Comparison of ENCODE assay signal across 1 cellular context in genomic region chr11:134069426-134069921, GRCh38.
TF ChIP-seq lines count a peak whose summit lies in the region.

No MANE protein-coding gene starts in this region.

TF ChIP-seq in GM23338, 12 proteins besides CTCF, POLR2A, EP300 and RAD21 (continued from another document):
- TF ChIP-seq, protein P1, sequence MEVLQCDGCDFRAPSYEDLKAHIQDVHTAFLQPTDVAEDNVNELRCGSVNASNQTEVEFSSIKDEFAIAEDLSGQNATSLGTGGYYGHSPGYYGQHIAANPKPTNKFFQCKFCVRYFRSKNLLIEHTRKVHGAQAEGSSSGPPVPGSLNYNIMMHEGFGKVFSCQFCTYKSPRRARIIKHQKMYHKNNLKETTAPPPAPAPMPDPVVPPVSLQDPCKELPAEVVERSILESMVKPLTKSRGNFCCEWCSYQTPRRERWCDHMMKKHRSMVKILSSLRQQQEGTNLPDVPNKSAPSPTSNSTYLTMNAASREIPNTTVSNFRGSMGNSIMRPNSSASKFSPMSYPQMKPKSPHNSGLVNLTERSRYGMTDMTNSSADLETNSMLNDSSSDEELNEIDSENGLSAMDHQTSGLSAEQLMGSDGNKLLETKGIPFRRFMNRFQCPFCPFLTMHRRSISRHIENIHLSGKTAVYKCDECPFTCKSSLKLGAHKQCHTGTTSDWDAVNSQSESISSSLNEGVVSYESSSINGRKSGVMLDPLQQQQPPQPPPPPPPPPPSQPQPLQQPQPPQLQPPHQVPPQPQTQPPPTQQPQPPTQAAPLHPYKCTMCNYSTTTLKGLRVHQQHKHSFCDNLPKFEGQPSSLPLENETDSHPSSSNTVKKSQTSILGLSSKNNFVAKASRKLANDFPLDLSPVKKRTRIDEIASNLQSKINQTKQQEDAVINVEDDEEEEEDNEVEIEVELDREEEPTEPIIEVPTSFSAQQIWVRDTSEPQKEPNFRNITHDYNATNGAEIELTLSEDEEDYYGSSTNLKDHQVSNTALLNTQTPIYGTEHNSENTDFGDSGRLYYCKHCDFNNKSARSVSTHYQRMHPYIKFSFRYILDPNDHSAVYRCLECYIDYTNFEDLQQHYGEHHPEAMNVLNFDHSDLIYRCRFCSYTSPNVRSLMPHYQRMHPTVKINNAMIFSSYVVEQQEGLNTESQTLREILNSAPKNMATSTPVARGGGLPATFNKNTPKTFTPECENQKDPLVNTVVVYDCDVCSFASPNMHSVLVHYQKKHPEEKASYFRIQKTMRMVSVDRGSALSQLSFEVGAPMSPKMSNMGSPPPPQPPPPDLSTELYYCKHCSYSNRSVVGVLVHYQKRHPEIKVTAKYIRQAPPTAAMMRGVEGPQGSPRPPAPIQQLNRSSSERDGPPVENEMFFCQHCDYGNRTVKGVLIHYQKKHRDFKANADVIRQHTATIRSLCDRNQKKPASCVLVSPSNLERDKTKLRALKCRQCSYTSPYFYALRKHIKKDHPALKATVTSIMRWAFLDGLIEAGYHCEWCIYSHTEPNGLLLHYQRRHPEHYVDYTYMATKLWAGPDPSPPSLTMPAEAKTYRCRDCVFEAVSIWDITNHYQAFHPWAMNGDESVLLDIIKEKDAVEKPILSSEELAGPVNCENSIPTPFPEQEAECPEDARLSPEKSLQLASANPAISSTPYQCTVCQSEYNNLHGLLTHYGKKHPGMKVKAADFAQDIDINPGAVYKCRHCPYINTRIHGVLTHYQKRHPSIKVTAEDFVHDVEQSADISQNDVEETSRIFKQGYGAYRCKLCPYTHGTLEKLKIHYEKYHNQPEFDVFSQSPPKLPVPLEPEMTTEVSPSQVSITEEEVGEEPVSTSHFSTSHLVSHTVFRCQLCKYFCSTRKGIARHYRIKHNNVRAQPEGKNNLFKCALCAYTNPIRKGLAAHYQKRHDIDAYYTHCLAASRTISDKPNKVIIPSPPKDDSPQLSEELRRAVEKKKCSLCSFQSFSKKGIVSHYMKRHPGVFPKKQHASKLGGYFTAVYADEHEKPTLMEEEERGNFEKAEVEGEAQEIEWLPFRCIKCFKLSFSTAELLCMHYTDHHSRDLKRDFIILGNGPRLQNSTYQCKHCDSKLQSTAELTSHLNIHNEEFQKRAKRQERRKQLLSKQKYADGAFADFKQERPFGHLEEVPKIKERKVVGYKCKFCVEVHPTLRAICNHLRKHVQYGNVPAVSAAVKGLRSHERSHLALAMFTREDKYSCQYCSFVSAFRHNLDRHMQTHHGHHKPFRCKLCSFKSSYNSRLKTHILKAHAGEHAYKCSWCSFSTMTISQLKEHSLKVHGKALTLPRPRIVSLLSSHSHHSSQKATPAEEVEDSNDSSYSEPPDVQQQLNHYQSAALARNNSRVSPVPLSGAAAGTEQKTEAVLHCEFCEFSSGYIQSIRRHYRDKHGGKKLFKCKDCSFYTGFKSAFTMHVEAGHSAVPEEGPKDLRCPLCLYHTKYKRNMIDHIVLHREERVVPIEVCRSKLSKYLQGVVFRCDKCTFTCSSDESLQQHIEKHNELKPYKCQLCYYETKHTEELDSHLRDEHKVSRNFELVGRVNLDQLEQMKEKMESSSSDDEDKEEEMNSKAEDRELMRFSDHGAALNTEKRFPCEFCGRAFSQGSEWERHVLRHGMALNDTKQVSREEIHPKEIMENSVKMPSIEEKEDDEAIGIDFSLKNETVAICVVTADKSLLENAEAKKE (CRISPR knock-in tag; IDR thresholded peaks at IDR 0.05) = no peak
- TF ChIP-seq ZNF331 (CRISPR knock-in tag; IDR thresholded peaks at IDR 0.05; ENCODE audit: low read depth) = no peak
- TF ChIP-seq STAT1 (IDR thresholded peaks at IDR 0.05; ENCODE audit: unreplicated experiment) = no peak
- no peak for TF ChIP-seq EZH2 (IDR thresholded peaks at IDR 0.05; ENCODE audit: low read depth, unreplicated experiment)
